ENCODE assay signal across 1 cellular context in the genomic region with DNA sequence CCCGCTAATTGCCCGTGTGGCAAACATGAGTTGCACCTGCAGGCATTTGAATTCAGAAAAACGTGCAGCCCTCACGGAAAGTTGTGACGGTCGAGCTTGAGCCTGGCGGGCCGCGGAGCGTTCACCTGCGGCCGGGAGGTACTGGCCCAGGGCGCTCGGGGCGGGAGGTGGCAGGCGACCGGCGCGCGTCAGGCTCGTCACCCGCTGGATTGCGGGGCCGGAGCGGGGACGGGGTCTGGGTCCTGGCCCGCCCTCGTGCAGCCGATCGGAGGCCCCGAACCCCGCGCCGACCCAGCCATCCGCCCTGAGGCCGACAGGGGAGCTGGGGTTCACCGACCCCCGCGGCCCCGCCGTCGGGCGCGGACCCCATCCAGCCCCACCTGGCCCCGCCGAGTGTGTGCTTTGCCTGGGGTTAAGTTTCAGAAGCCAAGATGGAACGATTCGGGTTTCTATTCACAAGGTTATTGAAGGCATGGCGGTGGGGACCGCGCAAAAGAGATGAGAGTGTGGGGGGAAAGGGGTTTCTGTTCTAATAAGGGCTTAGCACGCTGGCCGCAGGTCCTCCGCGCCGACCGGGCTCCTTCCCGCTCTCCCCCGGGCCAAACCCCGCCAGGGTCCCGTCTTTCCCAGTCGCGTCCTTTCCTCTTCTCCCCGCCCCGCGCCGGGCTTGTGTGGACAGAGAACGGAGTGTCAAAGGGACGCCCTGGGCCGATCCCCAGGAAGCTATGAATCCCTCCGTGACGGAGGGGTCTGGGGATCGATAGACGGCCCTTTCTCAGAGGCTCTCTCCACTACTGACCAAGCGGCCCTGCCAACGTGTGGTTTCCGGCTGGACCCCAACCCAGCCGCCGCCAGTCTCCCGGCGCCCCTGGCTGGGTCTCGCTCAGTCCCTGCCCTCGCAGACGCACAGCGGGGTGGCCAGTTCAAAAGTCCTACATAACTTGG.
A peak's percentile ranks its signal among the peaks of the same experiment; 100 is the strongest.
TF ChIP-seq lines count a peak whose summit lies in the region.

No MANE protein-coding gene starts in this region.

TF ChIP-seq in HepG2, 621 proteins besides CTCF, POLR2A, EP300 and RAD21 (continued from another document and continues in another):
- TF ChIP-seq, protein P1, sequence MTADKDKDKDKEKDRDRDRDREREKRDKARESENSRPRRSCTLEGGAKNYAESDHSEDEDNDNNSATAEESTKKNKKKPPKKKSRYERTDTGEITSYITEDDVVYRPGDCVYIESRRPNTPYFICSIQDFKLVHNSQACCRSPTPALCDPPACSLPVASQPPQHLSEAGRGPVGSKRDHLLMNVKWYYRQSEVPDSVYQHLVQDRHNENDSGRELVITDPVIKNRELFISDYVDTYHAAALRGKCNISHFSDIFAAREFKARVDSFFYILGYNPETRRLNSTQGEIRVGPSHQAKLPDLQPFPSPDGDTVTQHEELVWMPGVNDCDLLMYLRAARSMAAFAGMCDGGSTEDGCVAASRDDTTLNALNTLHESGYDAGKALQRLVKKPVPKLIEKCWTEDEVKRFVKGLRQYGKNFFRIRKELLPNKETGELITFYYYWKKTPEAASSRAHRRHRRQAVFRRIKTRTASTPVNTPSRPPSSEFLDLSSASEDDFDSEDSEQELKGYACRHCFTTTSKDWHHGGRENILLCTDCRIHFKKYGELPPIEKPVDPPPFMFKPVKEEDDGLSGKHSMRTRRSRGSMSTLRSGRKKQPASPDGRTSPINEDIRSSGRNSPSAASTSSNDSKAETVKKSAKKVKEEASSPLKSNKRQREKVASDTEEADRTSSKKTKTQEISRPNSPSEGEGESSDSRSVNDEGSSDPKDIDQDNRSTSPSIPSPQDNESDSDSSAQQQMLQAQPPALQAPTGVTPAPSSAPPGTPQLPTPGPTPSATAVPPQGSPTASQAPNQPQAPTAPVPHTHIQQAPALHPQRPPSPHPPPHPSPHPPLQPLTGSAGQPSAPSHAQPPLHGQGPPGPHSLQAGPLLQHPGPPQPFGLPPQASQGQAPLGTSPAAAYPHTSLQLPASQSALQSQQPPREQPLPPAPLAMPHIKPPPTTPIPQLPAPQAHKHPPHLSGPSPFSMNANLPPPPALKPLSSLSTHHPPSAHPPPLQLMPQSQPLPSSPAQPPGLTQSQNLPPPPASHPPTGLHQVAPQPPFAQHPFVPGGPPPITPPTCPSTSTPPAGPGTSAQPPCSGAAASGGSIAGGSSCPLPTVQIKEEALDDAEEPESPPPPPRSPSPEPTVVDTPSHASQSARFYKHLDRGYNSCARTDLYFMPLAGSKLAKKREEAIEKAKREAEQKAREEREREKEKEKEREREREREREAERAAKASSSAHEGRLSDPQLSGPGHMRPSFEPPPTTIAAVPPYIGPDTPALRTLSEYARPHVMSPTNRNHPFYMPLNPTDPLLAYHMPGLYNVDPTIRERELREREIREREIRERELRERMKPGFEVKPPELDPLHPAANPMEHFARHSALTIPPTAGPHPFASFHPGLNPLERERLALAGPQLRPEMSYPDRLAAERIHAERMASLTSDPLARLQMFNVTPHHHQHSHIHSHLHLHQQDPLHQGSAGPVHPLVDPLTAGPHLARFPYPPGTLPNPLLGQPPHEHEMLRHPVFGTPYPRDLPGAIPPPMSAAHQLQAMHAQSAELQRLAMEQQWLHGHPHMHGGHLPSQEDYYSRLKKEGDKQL (CRISPR knock-in tag; IDR thresholded peaks at IDR 0.05; ENCODE audit: low read depth) = no peak
- TF ChIP-seq ZNF274 (CRISPR knock-in tag; IDR thresholded peaks at IDR 0.05) (no peak), HOXA7 (CRISPR knock-in tag; IDR thresholded peaks at IDR 0.05) (no peak), IKZF4 (CRISPR knock-in tag; IDR thresholded peaks at IDR 0.05; ENCODE audit: borderline replicate concordance, low read depth, not compliant biosample characterization) (no peak), ZMAT3 (CRISPR knock-in tag; conservative IDR thresholded peaks at IDR 0.05) (no peak), ZNF816 (CRISPR knock-in tag; IDR thresholded peaks at IDR 0.05; ENCODE audit: borderline replicate concordance) (no peak), MAFG (CRISPR knock-in tag; IDR thresholded peaks at IDR 0.05) (no peak), CC2D1A (CRISPR knock-in tag; IDR thresholded peaks at IDR 0.05) (no peak), IKZF1 (IDR thresholded peaks at IDR 0.05) (no peak), ZSCAN30 (CRISPR knock-in tag; IDR thresholded peaks at IDR 0.05) (no peak), ZNF761 (CRISPR knock-in tag; conservative IDR thresholded peaks at IDR 0.05) (0 out of 2 replicates have a peak, but pooled peaks have one; percentile 39), RFX1 (IDR thresholded peaks at IDR 0.05) (no peak), GTF2F1 (IDR thresholded peaks at IDR 0.05; ENCODE audit: low read length) (no peak), ZFYVE20 (CRISPR knock-in tag; IDR thresholded peaks at IDR 0.05; ENCODE audit: borderline replicate concordance, low read depth) (no peak), RXRA (CRISPR knock-in tag; IDR thresholded peaks at IDR 0.05) (no peak), ZNF629 (CRISPR knock-in tag; conservative IDR thresholded peaks at IDR 0.05) (no peak), STAG1 (CRISPR knock-in tag; IDR thresholded peaks at IDR 0.05) (no peak), NONO (IDR thresholded peaks at IDR 0.05) (no peak), NONO (CRISPR knock-in tag; conservative IDR thresholded peaks at IDR 0.05) (no peak), FOXA3 (CRISPR knock-in tag; IDR thresholded peaks at IDR 0.05) (no peak), BCL6 (CRISPR knock-in tag; IDR thresholded peaks at IDR 0.05) (peak; percentile 5; the same call in 1 of the 2 replicates), TBX2 (CRISPR knock-in tag; IDR thresholded peaks at IDR 0.05; ENCODE audit: borderline replicate concordance) (no peak), SNAI1 (CRISPR knock-in tag; IDR thresholded peaks at IDR 0.05; ENCODE audit: borderline replicate concordance) (no peak), HDAC1 (CRISPR knock-in tag; IDR thresholded peaks at IDR 0.05) (peak; percentile 17), ZNF768 (CRISPR knock-in tag; IDR thresholded peaks at IDR 0.05) (0 out of 2 replicates have a peak, but pooled peaks have one; percentile 13), PHF5A (CRISPR knock-in tag; IDR thresholded peaks at IDR 0.05; ENCODE audit: low read depth, unreplicated experiment) (no peak), PCBP1 (IDR thresholded peaks at IDR 0.05; ENCODE audit: borderline replicate concordance, low read depth, low read length) (0 out of 2 replicates have a peak, but pooled peaks have one; percentile 53), FOSL1 (CRISPR knock-in tag; IDR thresholded peaks at IDR 0.05; ENCODE audit: borderline replicate concordance) (no peak), PAX8 (CRISPR knock-in tag; IDR thresholded peaks at IDR 0.05; ENCODE audit: borderline replicate concordance) (no peak), RNF2 (conservative IDR thresholded peaks at IDR 0.05; ENCODE audit: low read depth) (peak; percentile 28; the same call in 1 of the 2 replicates), NR1H2 (CRISPR knock-in tag; IDR thresholded peaks at IDR 0.05; ENCODE audit: borderline replicate concordance, low read depth) (no peak), ZNF605 (CRISPR knock-in tag; IDR thresholded peaks at IDR 0.05) (no peak)
- TF ChIP-seq, protein P2, sequence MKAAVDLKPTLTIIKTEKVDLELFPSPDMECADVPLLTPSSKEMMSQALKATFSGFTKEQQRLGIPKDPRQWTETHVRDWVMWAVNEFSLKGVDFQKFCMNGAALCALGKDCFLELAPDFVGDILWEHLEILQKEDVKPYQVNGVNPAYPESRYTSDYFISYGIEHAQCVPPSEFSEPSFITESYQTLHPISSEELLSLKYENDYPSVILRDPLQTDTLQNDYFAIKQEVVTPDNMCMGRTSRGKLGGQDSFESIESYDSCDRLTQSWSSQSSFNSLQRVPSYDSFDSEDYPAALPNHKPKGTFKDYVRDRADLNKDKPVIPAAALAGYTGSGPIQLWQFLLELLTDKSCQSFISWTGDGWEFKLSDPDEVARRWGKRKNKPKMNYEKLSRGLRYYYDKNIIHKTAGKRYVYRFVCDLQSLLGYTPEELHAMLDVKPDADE (CRISPR knock-in tag; IDR thresholded peaks at IDR 0.05) = no peak
- TF ChIP-seq, protein P3, sequence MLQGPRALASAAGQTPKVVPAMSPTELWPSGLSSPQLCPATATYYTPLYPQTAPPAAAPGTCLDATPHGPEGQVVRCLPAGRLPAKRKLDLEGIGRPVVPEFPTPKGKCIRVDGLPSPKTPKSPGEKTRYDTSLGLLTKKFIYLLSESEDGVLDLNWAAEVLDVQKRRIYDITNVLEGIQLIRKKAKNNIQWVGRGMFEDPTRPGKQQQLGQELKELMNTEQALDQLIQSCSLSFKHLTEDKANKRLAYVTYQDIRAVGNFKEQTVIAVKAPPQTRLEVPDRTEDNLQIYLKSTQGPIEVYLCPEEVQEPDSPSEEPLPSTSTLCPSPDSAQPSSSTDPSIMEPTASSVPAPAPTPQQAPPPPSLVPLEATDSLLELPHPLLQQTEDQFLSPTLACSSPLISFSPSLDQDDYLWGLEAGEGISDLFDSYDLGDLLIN (CRISPR knock-in tag; IDR thresholded peaks at IDR 0.05; ENCODE audit: borderline replicate concordance) = no peak
- TF ChIP-seq, protein P4, sequence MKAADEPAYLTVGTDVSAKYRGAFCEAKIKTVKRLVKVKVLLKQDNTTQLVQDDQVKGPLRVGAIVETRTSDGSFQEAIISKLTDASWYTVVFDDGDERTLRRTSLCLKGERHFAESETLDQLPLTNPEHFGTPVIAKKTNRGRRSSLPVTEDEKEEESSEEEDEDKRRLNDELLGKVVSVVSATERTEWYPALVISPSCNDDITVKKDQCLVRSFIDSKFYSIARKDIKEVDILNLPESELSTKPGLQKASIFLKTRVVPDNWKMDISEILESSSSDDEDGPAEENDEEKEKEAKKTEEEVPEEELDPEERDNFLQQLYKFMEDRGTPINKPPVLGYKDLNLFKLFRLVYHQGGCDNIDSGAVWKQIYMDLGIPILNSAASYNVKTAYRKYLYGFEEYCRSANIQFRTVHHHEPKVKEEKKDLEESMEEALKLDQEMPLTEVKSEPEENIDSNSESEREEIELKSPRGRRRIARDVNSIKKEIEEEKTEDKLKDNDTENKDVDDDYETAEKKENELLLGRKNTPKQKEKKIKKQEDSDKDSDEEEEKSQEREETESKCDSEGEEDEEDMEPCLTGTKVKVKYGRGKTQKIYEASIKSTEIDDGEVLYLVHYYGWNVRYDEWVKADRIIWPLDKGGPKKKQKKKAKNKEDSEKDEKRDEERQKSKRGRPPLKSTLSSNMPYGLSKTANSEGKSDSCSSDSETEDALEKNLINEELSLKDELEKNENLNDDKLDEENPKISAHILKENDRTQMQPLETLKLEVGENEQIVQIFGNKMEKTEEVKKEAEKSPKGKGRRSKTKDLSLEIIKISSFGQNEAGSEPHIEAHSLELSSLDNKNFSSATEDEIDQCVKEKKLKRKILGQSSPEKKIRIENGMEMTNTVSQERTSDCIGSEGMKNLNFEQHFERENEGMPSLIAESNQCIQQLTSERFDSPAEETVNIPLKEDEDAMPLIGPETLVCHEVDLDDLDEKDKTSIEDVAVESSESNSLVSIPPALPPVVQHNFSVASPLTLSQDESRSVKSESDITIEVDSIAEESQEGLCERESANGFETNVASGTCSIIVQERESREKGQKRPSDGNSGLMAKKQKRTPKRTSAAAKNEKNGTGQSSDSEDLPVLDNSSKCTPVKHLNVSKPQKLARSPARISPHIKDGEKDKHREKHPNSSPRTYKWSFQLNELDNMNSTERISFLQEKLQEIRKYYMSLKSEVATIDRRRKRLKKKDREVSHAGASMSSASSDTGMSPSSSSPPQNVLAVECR (CRISPR knock-in tag; IDR thresholded peaks at IDR 0.05; ENCODE audit: borderline replicate concordance) = peak; percentile 29; the same call in 1 of the 2 replicates
- TF ChIP-seq, protein P5, sequence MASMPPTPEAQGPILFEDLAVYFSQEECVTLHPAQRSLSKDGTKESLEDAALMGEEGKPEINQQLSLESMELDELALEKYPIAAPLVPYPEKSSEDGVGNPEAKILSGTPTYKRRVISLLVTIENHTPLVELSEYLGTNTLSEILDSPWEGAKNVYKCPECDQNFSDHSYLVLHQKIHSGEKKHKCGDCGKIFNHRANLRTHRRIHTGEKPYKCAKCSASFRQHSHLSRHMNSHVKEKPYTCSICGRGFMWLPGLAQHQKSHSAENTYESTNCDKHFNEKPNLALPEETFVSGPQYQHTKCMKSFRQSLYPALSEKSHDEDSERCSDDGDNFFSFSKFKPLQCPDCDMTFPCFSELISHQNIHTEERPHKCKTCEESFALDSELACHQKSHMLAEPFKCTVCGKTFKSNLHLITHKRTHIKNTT (CRISPR knock-in tag; IDR thresholded peaks at IDR 0.05) = no peak
- TF ChIP-seq, protein P6, sequence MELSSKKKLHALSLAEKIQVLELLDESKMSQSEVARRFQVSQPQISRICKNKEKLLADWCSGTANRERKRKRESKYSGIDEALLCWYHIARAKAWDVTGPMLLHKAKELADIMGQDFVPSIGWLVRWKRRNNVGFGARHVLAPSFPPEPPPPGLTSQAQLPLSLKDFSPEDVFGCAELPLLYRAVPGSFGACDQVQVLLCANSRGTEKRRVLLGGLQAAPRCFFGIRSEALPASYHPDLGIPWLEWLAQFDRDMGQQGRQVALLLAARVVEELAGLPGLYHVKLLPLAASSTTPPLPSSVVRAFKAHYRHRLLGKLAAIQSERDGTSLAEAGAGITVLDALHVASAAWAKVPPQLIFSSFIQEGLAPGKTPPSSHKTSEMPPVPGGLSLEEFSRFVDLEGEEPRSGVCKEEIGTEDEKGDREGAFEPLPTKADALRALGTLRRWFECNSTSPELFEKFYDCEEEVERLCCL (CRISPR knock-in tag; IDR thresholded peaks at IDR 0.05; ENCODE audit: borderline replicate concordance) = no peak
- TF ChIP-seq, protein P7, sequence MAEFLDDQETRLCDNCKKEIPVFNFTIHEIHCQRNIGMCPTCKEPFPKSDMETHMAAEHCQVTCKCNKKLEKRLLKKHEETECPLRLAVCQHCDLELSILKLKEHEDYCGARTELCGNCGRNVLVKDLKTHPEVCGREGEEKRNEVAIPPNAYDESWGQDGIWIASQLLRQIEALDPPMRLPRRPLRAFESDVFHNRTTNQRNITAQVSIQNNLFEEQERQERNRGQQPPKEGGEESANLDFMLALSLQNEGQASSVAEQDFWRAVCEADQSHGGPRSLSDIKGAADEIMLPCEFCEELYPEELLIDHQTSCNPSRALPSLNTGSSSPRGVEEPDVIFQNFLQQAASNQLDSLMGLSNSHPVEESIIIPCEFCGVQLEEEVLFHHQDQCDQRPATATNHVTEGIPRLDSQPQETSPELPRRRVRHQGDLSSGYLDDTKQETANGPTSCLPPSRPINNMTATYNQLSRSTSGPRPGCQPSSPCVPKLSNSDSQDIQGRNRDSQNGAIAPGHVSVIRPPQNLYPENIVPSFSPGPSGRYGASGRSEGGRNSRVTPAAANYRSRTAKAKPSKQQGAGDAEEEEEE (CRISPR knock-in tag; IDR thresholded peaks at IDR 0.05; ENCODE audit: borderline replicate concordance) = no peak
